Comparison of ENCODE assay signal across 16 cellular contexts in the genomic region with DNA sequence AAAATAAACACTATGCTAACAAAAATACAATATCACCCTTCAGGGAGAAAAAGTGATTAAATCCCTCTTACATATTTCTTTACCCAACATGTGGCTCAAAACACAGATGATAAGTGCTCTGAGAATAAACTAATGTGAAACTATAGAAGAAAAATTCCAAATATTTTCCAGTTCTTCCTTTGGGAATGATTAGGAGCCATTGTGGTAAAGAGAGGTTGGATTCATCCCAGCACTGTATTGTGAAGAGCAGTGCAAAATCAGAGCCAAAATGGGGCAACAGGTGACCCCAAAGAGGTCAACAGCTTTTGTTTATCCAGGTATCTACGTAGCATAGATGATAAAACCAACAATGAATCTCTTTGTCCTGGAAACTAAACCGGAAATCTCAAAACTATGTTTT.
DNase-seq lines count a peak whose midpoint lies in the region; ATAC-seq and TF ChIP-seq lines count a peak whose summit lies in the region.
"Had no signal": no experiment of that assay in that cellular context is flagged by ENCODE, and none has a peak within 500 bp of the region (broad histone marks: within the 10 kb centered on the region; RNA-seq: fewer than 3 reads in every experiment).

No MANE protein-coding gene starts in this region.

- no peaks in the 10 kb centered on the region for H3K27me3 ChIP-seq in osteoblast (ENCODE audit: insufficient read depth, low read length)

- TF ChIP-seq CTCF in osteoblast (IDR thresholded peaks at IDR 0.05; ENCODE audit: extremely low read depth, low read depth, low read length), result no peak

- no peak overlapping the region for H3K4me3 ChIP-seq in osteoblast (ENCODE audit: insufficient read depth, low read length)
- H3K4me3 ChIP-seq: skin epidermis had no signal

- H3K4me2 ChIP-seq in osteoblast (ENCODE audit: insufficient read depth, low read length), result peak overlapping the region; percentile 33

- no peaks in the 10 kb centered on the region for H3K9me3 ChIP-seq in osteoblast (ENCODE audit: low read depth, low read length)

- DNase-seq in EH (ENCODE audit: low read depth) (peak; percentile 79), M059J (ENCODE audit: low read depth) (peak; percentile 46), epithelial cell of prostate (ENCODE audit: low read depth, low spot score) (no peak), osteoblast (ENCODE audit: insufficient read length, low spot score, missing footprints) (no peak), posterior cingulate gyrus (no peak), LoVo (ENCODE audit: low spot score) (no peak)
- DNase-seq: endodermal cell; GOT3; NCI-H1092; NCI-H2171; stimulated activated CD4-positive, alpha-beta T cell treated with anti-CD3 and anti-CD28 coated beads, Interleukin-4, amount 100 ng/mL, for 24 hours had no signal

- no peaks in the 10 kb centered on the region for H4K20me1 ChIP-seq in osteoblast (ENCODE audit: insufficient read depth, low read length)

- intact Hi-C loops in posterior cingulate gyrus (cut with DNase I), result no loop called here

- H3K4me1 ChIP-seq in osteoblast (ENCODE audit: insufficient read depth, low read length), result peaks cover 75% of the 10 kb centered on the region

- no peaks in the 10 kb centered on the region for H3K79me2 ChIP-seq in osteoblast (ENCODE audit: insufficient read depth, low read length)

- no peak for ATAC-seq in GM18870 (IDR thresholded peaks at IDR 0.05; ENCODE audit: unreplicated experiment)
- ATAC-seq: left lobe of liver, WTC11 had no signal

- H3K36me3 ChIP-seq in osteoblast (ENCODE audit: insufficient read depth, low read length), result no peaks in the 10 kb centered on the region

- no peak overlapping the region for H2AFZ ChIP-seq in osteoblast (ENCODE audit: low read length)

- H3K27ac ChIP-seq in epithelial cell of prostate (peak overlapping the region; percentile 100), osteoblast (ENCODE audit: low read depth, low read length) (peak overlapping the region; percentile 90)
- H3K27ac ChIP-seq: RWPE1 had no signal

Comparison
In these comparisons a context has a peak if more than half of its experiments do, and no peak if none do; other contexts are left out.
1. DNase-seq: peak in EH (single experiment) and M059J (single experiment); none in epithelial cell of prostate (single experiment), osteoblast (single experiment), posterior cingulate gyrus (0 of 10) and LoVo (single experiment).